Comparison of ENCODE assay signal across 8 cellular contexts in the genomic region with DNA sequence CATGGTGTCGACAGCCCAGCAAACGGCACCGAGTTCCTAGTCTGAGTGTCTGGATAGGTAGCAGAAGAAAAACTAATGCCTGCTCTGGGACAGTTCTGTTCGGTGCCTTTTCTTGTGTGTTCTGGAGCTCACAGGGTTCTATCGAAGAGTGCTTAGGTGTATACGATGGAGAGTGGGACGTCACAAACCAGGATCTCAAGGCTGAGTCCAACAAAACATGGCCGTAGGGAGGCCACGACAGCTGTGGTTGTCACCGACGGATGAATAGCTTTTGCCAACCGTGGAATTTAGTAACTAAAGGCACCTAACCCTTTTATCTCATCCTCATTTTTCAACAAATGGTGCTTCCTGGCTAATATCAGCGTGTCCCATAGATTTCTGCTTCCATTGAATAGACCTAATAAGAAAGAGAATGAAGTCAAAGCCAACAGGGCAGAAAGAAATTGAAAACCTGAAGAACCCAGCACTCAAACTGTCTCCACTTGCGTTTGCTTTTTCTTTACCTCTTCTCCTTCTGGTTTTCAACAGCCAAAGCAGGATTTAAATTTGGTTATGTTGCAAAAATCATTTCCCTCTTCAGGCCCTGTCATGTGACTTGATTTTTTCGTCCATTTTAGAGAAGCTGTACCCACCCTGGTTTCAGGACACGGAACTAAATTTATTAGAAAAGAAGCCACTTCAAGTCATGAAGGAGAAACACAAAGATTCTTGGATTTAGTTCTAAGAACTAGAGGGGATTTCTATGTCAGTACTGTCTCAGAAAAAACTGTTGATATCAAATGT. TPM values are rescaled to one million over a fixed set of nuclear protein-coding genes. Genes with fewer than 3 reads are reported as not detected.
DNase-seq lines count a peak whose midpoint lies in the region; ATAC-seq and TF ChIP-seq lines count a peak whose summit lies in the region.

No MANE protein-coding gene starts in this region.

- POLR2A ChIA-PET in MCF 10A (lab: Yijun Ruan, JAX) = interaction anchor here (0.6 to 3.3 kb wide), 14 partner anchors 12 to 992 kb away, joined by 3 to 103 read pairs (median 4); a partner anchor contains a TSS

- H3K4me1 Mint-ChIP-seq in T-helper 1 cell treated with Interleukin-12 subunit alpha and Interleukin-12 subunit beta and Interleukin-4 antibody, amounts not matched to agents 30 μg/mL and 1 μg/mL, for 36 hours (ENCODE audit: low read depth) = peaks cover 18% of the 10 kb centered on the region
- H3K4me1 Mint-ChIP-seq in MCF 10A (ENCODE audit: insufficient read depth, unreplicated experiment) (peaks cover 11% of the 10 kb centered on the region), mesothelial cell of epicardium (peaks cover 16% of the 10 kb centered on the region)

- DNase-seq in T-helper 1 cell (no peak), MM.1S (peak; percentile 22), MCF 10A (ENCODE audit: unreplicated experiment) (no peak), mesothelial cell of epicardium (ENCODE audit: low spot score in 2 of 2, unreplicated experiment in 2 of 2) (no peak), middle frontal gyrus (ENCODE audit: extremely low spot score, low spot score) (no peak)
- DNase-seq in activated CD4-positive, CD25-positive, alpha-beta regulatory T cell (lab: John Stamatoyannopoulos, UW) = no peak

- TF ChIP-seq CTCF in MM.1S (IDR thresholded peaks at IDR 0.05; ENCODE audit: low read length) (no peak), MCF 10A (IDR thresholded peaks at IDR 0.05; ENCODE audit: unreplicated experiment) (no peak), mesothelial cell of epicardium (IDR thresholded peaks at IDR 0.05; ENCODE audit: unreplicated experiment) (no peak)

- no peaks in the 10 kb centered on the region for H3K9me3 ChIP-seq in MM.1S (replicated peaks; ENCODE audit: insufficient read depth, low read length)

- H3K27ac ChIP-seq in MM.1S (ENCODE audit: low read length) = peak overlapping the region; percentile 61; the same call in 1 of the 2 replicates

- peak overlapping the region; percentile 83 for H2AFZ ChIP-seq in MM.1S (ENCODE audit: low read length)

- H3K4me3 Mint-ChIP-seq in T-helper 1 cell treated with Interleukin-12 subunit alpha and Interleukin-12 subunit beta and Interleukin-4 antibody, amounts not matched to agents 30 μg/mL and 1 μg/mL, for 36 hours = peak overlapping the region; percentile 94
- H3K4me3 Mint-ChIP-seq in MCF 10A (ENCODE audit: unreplicated experiment) = peak overlapping the region; percentile 98
- H3K4me3 Mint-ChIP-seq in mesothelial cell of epicardium = peak overlapping the region; percentile 91

- intact Hi-C loops in MCF 10A (cut with micrococcal nuclease) = loop anchor here (2.0 to 5.0 kb wide), 3 partner anchors 42 to 116 kb away; a partner anchor contains a TSS

- H4K20me1 ChIP-seq in MM.1S (ENCODE audit: insufficient read depth, low read length) = no peaks in the 10 kb centered on the region

- ATAC-seq in HG03159 (IDR thresholded peaks at IDR 0.05; ENCODE audit: unreplicated experiment) = no peak

- H3K9me2 ChIP-seq in MM.1S (replicated peaks; ENCODE audit: insufficient read depth, low read length) = no peaks in the 10 kb centered on the region

- BruUV-seq in MCF 10A (replicated peaks; lab: Mats Ljungman, UMichigan) = TSS peak; percentile 61

- no peaks in the 10 kb centered on the region for H3K9me3 Mint-ChIP-seq in T-helper 1 cell treated with Interleukin-12 subunit alpha and Interleukin-12 subunit beta and Interleukin-4 antibody, amounts not matched to agents 30 μg/mL and 1 μg/mL, for 36 hours
- H3K9me3 Mint-ChIP-seq in MCF 10A (ENCODE audit: unreplicated experiment) (no peaks in the 10 kb centered on the region), mesothelial cell of epicardium (no peaks in the 10 kb centered on the region)

- H3K9ac ChIP-seq in MM.1S (ENCODE audit: low read length) = peak overlapping the region; percentile 64; the same call in 1 of the 2 replicates

- peak overlapping the region; percentile 92 for H3K27ac Mint-ChIP-seq in T-helper 1 cell treated with Interleukin-12 subunit alpha and Interleukin-12 subunit beta and Interleukin-4 antibody, amounts not matched to agents 30 μg/mL and 1 μg/mL, for 36 hours
- peak overlapping the region; percentile 93 for H3K27ac Mint-ChIP-seq in MCF 10A (ENCODE audit: low read depth, unreplicated experiment)
- H3K27ac Mint-ChIP-seq in mesothelial cell of epicardium = peak overlapping the region; percentile 96

- H3K4me2 ChIP-seq in MM.1S (ENCODE audit: low read depth, low read length) = peak overlapping the region; percentile 78

- H3K36me3 ChIP-seq in MM.1S (replicated peaks; ENCODE audit: insufficient read depth, low read length) = no peaks in the 10 kb centered on the region; the same call in 1 of the 2 replicates

- H3F3A ChIP-seq in MM.1S (ENCODE audit: insufficient read depth, low read length) = peaks cover 33% of the 10 kb centered on the region

- H3K27me3 Mint-ChIP-seq in T-helper 1 cell treated with Interleukin-12 subunit alpha and Interleukin-12 subunit beta and Interleukin-4 antibody, amounts not matched to agents 30 μg/mL and 1 μg/mL, for 36 hours (ENCODE audit: low read depth) = no peaks in the 10 kb centered on the region
- H3K27me3 Mint-ChIP-seq in MCF 10A (ENCODE audit: insufficient read depth, unreplicated experiment) (no peaks in the 10 kb centered on the region), mesothelial cell of epicardium (ENCODE audit: low read depth) (no peaks in the 10 kb centered on the region)

- H3K4me3 ChIP-seq in MM.1S (ENCODE audit: low read length) = peak overlapping the region; percentile 73

- H3K36me3 Mint-ChIP-seq in T-helper 1 cell treated with Interleukin-12 subunit alpha and Interleukin-12 subunit beta and Interleukin-4 antibody, amounts not matched to agents 30 μg/mL and 1 μg/mL, for 36 hours (ENCODE audit: low read depth) = peaks cover 15% of the 10 kb centered on the region
- H3K36me3 Mint-ChIP-seq in MCF 10A (ENCODE audit: insufficient read depth, unreplicated experiment) = peaks cover 13% of the 10 kb centered on the region
- H3K36me3 Mint-ChIP-seq in mesothelial cell of epicardium = peaks cover 10% of the 10 kb centered on the region

- no peaks in the 10 kb centered on the region for H3K27me3 ChIP-seq in MM.1S (replicated peaks; ENCODE audit: insufficient read depth, low read length)

- H3K4me1 ChIP-seq in MM.1S (ENCODE audit: low read length) = peaks cover 10% of the 10 kb centered on the region; the same call in 1 of the 2 replicates

- CTCF ChIA-PET in MCF 10A (lab: Yijun Ruan, JAX) = interaction anchor here (0.5 to 1.1 kb wide), 5 partner anchors 8 to 356 kb away, joined by 3 read pairs; a partner anchor contains a TSS

- peaks cover 26% of the 10 kb centered on the region for H3K79me2 ChIP-seq in MM.1S (ENCODE audit: low read length)

RNA-seq across cellular contexts. Expression of a gene that starts 0.8 kb away (rescaled TPM):
- total RNA-seq in MCF 10A (2022) (9.4 and 9.7 TPM in 2 replicates), mesothelial cell of epicardium (7.2 to 8.9 TPM (median 8.6 TPM) in 3 replicates)

RNA-seq across cellular contexts. Expression of a gene that starts 42.9 kb away (rescaled TPM):
- total RNA-seq in MCF 10A (2022) (33.0 and 39.5 TPM in 2 replicates), mesothelial cell of epicardium (88.0 to 94.2 TPM (median 90.9 TPM) in 3 replicates)
